Comparison of ENCODE assay signal across 1 cellular context in genomic region chr2:189751080-189751658, GRCh38.
TF ChIP-seq lines count a peak whose summit lies in the region.

No MANE protein-coding gene starts in this region.

TF ChIP-seq in GM23338, 12 proteins besides CTCF, POLR2A, EP300 and RAD21 (continued from another document):
- TF ChIP-seq REST (IDR thresholded peaks at IDR 0.05; ENCODE audit: unreplicated experiment) (no peak), ZNF331 (CRISPR knock-in tag; IDR thresholded peaks at IDR 0.05; ENCODE audit: low read depth) (no peak), EZH2phosphoT487 (IDR thresholded peaks at IDR 0.05; ENCODE audit: unreplicated experiment) (no peak), CREB1 (CRISPR knock-in tag; IDR thresholded peaks at IDR 0.05; ENCODE audit: low read depth) (no peak)
